Comparison of ENCODE assay signal across 2 cellular contexts in genomic region chr6:130967502-130968469, GRCh38.
TF ChIP-seq lines count a peak whose summit lies in the region.

No MANE protein-coding gene starts in this region.

TF ChIP-seq in WTC11, 78 proteins besides CTCF, POLR2A, EP300 and RAD21 (continued from another document):
- TF ChIP-seq AFF4 (CRISPR knock-in tag; IDR thresholded peaks at IDR 0.05; ENCODE audit: borderline replicate concordance) (no peak), TEAD1 (CRISPR knock-in tag; IDR thresholded peaks at IDR 0.05) (no peak), CREM (CRISPR knock-in tag; IDR thresholded peaks at IDR 0.05) (no peak), CBFB (CRISPR knock-in tag; IDR thresholded peaks at IDR 0.05; ENCODE audit: low read depth) (no peak), ZNF121 (CRISPR knock-in tag; IDR thresholded peaks at IDR 0.05) (no peak), FOXP4 (CRISPR knock-in tag; IDR thresholded peaks at IDR 0.05) (no peak), ZBTB21 (CRISPR knock-in tag; IDR thresholded peaks at IDR 0.05; ENCODE audit: borderline replicate concordance) (no peak), OVOL2 (CRISPR knock-in tag; IDR thresholded peaks at IDR 0.05; ENCODE audit: borderline replicate concordance) (no peak), JAZF1 (CRISPR knock-in tag; IDR thresholded peaks at IDR 0.05) (no peak), ZSCAN18 (CRISPR knock-in tag; IDR thresholded peaks at IDR 0.05) (no peak), E2F4 (CRISPR knock-in tag; IDR thresholded peaks at IDR 0.05; ENCODE audit: borderline replicate concordance, low read depth) (no peak), ZNF416 (CRISPR knock-in tag; IDR thresholded peaks at IDR 0.05) (no peak), HMGXB4 (CRISPR knock-in tag; IDR thresholded peaks at IDR 0.05) (no peak)

TF ChIP-seq in SK-N-SH treated with all-trans-retinoic acid at 6 μM for 48 hours, 23 proteins besides CTCF, POLR2A, EP300 and RAD21 (continued from another document):
- TF ChIP-seq TSHZ2 (CRISPR knock-in tag; IDR thresholded peaks at IDR 0.05) = no peak
- no peak for TF ChIP-seq OSR1 (CRISPR knock-in tag; IDR thresholded peaks at IDR 0.05)
